ENCODE assay signal across 15 cellular contexts in genomic region chr20:63114693-63115069, GRCh38.
"Had no signal": no experiment of that assay in that cellular context is flagged by ENCODE, and none has a peak within 500 bp of the region (broad histone marks: within the 10 kb centered on the region; RNA-seq: fewer than 3 reads in every experiment).

No MANE protein-coding gene starts in this region.

- H3K9me3 ChIP-seq: colonic mucosa, upper lobe of right lung had no signal

- H3K4me3 Mint-ChIP-seq: activated CD4-positive, alpha-beta memory T cell treated with anti-CD3 and anti-CD28 coated beads, Interleukin-2, amount 10 ng/mL, durations not matched to agents 7 days and 5 days; activated T-cell treated with anti-CD3 and anti-CD28 coated beads, Interleukin-2, amount 50 U/mL, for 72 hours; stimulated activated naive CD8-positive, alpha-beta T cell treated with anti-CD3 and anti-CD28 coated beads, Interleukin-15, Interleukin-2, amounts not matched to agents 100 ng/mL and 50 ng/mL, for 24 hours had no signal

- H3K4me1 ChIP-seq: colonic mucosa, foreskin keratinocyte, upper lobe of right lung had no signal

- DNase-seq: activated CD4-positive, alpha-beta memory T cell treated with anti-CD3 and anti-CD28 coated beads, Interleukin-2, amount 10 ng/mL, durations not matched to agents 7 days and 5 days; activated gamma-delta T cell treated with Interleukin-2 at 50 U/mL for 16 hours; activated T-cell treated with anti-CD3 and anti-CD28 coated beads, Interleukin-2, amount 50 U/mL, for 72 hours; colonic mucosa; effector CD4-positive, alpha-beta T cell; foreskin keratinocyte; head of caudate nucleus; mesenchymal stem cell; ovary; stimulated activated CD4-positive, alpha-beta T cell treated with anti-CD3 and anti-CD28 coated beads, Interleukin-15, amount 100 ng/mL, for 24 hours; stimulated activated CD4-positive, alpha-beta T cell treated with anti-CD3 and anti-CD28 coated beads, Interleukin-4, amount 100 ng/mL, for 24 hours; T1000; upper lobe of right lung had no signal

- H3K36me3 ChIP-seq: colonic mucosa, ovary, upper lobe of right lung had no signal

- H3K27ac Mint-ChIP-seq: activated CD4-positive, alpha-beta memory T cell treated with anti-CD3 and anti-CD28 coated beads, Interleukin-2, amount 10 ng/mL, durations not matched to agents 7 days and 5 days; activated T-cell treated with anti-CD3 and anti-CD28 coated beads, Interleukin-2, amount 50 U/mL, for 72 hours; stimulated activated naive CD8-positive, alpha-beta T cell treated with anti-CD3 and anti-CD28 coated beads, Interleukin-15, Interleukin-2, amounts not matched to agents 100 ng/mL and 50 ng/mL, for 24 hours had no signal

- ATAC-seq: activated T-cell treated with anti-CD3 and anti-CD28 coated beads, Interleukin-2, amount 50 U/mL, for 72 hours; foreskin keratinocyte; left lobe of liver; upper lobe of right lung had no signal

- H3K4me1 Mint-ChIP-seq: activated CD4-positive, alpha-beta memory T cell treated with anti-CD3 and anti-CD28 coated beads, Interleukin-2, amount 10 ng/mL, durations not matched to agents 7 days and 5 days had no signal

- H3K4me3 ChIP-seq: colonic mucosa, ovary, upper lobe of right lung had no signal
